Comparison of ENCODE assay signal across 12 cellular contexts in genomic region chrX:9337056-9337455, GRCh38.
DNase-seq lines count a peak whose midpoint lies in the region; ATAC-seq and TF ChIP-seq lines count a peak whose summit lies in the region.
"Had no signal": no experiment of that assay in that cellular context is flagged by ENCODE, and none has a peak within 500 bp of the region (broad histone marks: within the 10 kb centered on the region; RNA-seq: fewer than 3 reads in every experiment).

No MANE protein-coding gene starts in this region.

- no peak for TF ChIP-seq POLR2A in sigmoid colon (IDR thresholded peaks at IDR 0.05)

- H3K27ac ChIP-seq in sigmoid colon (no peak overlapping the region), psoas muscle (no peak overlapping the region)
- H3K27ac ChIP-seq: ascending aorta had no signal

- TF ChIP-seq EP300 in sigmoid colon (IDR thresholded peaks at IDR 0.05): no peak

- H3K27ac Mint-ChIP-seq in T-helper 1 cell treated with Interleukin-12 subunit alpha and Interleukin-12 subunit beta and Interleukin-4 antibody, amounts not matched to agents 30 μg/mL and 1 μg/mL, for 36 hours: peak overlapping the region; percentile 80
- peak overlapping the region; percentile 82 for H3K27ac Mint-ChIP-seq in activated T-helper 1 cell treated with anti-CD3 and anti-CD28 coated beads, Interleukin-12 subunit alpha, Interleukin-12 subunit beta, Interleukin-2, Interleukin-4 antibody, amounts not matched to agents 30 ng/mL and 10 ng/mL and 1 ng/mL, durations not matched to agents 14 hours and 24 hours and 36 hours

- peaks cover 4% of the 10 kb centered on the region for H3K27me3 Mint-ChIP-seq in T-helper 1 cell treated with Interleukin-12 subunit alpha and Interleukin-12 subunit beta and Interleukin-4 antibody, amounts not matched to agents 30 μg/mL and 1 μg/mL, for 36 hours (ENCODE audit: low read depth)
- peaks cover 2% of the 10 kb centered on the region for H3K27me3 Mint-ChIP-seq in activated T-helper 1 cell treated with anti-CD3 and anti-CD28 coated beads, Interleukin-12 subunit alpha, Interleukin-12 subunit beta, Interleukin-2, Interleukin-4 antibody, amounts not matched to agents 30 ng/mL and 10 ng/mL and 1 ng/mL, durations not matched to agents 14 hours and 24 hours and 36 hours (ENCODE audit: insufficient read depth)

- H3K36me3 ChIP-seq in sigmoid colon (no peaks in the 10 kb centered on the region), psoas muscle (ENCODE audit: insufficient read depth in 1 of 2, low read depth in 1 of 2) (no peaks in the 10 kb centered on the region)
- H3K36me3 ChIP-seq: ascending aorta had no signal

- intact Hi-C loops in activated T-helper 1 cell treated with anti-CD3 and anti-CD28 coated beads, Interleukin-12 subunit alpha, Interleukin-12 subunit beta, Interleukin-2, Interleukin-4 antibody, amounts not matched to agents 30 ng/mL and 10 ng/mL and 1 ng/mL, durations not matched to agents 14 hours and 24 hours and 36 hours (cut with micrococcal nuclease): no loop called here
- intact Hi-C loops in sigmoid colon (cut with DNase I) (no loop called here), psoas muscle (cut with DNase I) (loop anchor here in 1 of 2 donors (10.0 kb wide), 1 partner anchor 368 kb away; no protein-coding TSS in a partner anchor)

- no peak for DNase-seq in T-helper 1 cell
- DNase-seq in activated T-helper 1 cell treated with anti-CD3 and anti-CD28 coated beads, Interleukin-12 subunit alpha, Interleukin-12 subunit beta, Interleukin-2, Interleukin-4 antibody, amounts not matched to agents 30 ng/mL and 10 ng/mL and 1 ng/mL, durations not matched to agents 14 hours and 24 hours and 36 hours (ENCODE audit: low spot score): no peak
- peak; percentile 56 to 80 for DNase-seq in foreskin fibroblast
- peak; percentile 74 for DNase-seq in sigmoid colon
- DNase-seq in psoas muscle: no peak
- no peak for DNase-seq in putamen (ENCODE audit: low spot score)
- DNase-seq in NCI-H187 treated with DMSO at 0.1 percent for 48 hours (lab: John Stamatoyannopoulos, UW): no peak
- DNase-seq: DMS153; KBM-7; stimulated activated CD4-positive, alpha-beta T cell treated with anti-CD3 and anti-CD28 coated beads, Interleukin-2, amount 100 ng/mL, for 48 hours had no signal

- no peak for ATAC-seq in psoas muscle

- H3K9me3 Mint-ChIP-seq in T-helper 1 cell treated with Interleukin-12 subunit alpha and Interleukin-12 subunit beta and Interleukin-4 antibody, amounts not matched to agents 30 μg/mL and 1 μg/mL, for 36 hours: no peaks in the 10 kb centered on the region
- no peaks in the 10 kb centered on the region for H3K9me3 Mint-ChIP-seq in activated T-helper 1 cell treated with anti-CD3 and anti-CD28 coated beads, Interleukin-12 subunit alpha, Interleukin-12 subunit beta, Interleukin-2, Interleukin-4 antibody, amounts not matched to agents 30 ng/mL and 10 ng/mL and 1 ng/mL, durations not matched to agents 14 hours and 24 hours and 36 hours

- TF ChIP-seq CTCF in foreskin fibroblast (IDR thresholded peaks at IDR 0.05; ENCODE audit: low read depth, low read length) (no peak), sigmoid colon (IDR thresholded peaks at IDR 0.05) (no peak), psoas muscle (IDR thresholded peaks at IDR 0.05) (no peak)

- 70 to 80% methylated on average over 5 of the region's 5 CpGs for WGBS in sigmoid colon, 2 donors
- 33 to 47% (median 35%) methylated on average over 5 of the region's 5 CpGs for WGBS in psoas muscle, 3 donors

- H3K9me3 ChIP-seq in sigmoid colon: no peaks in the 10 kb centered on the region
- no peaks in the 10 kb centered on the region for H3K9me3 ChIP-seq in psoas muscle
- H3K9me3 ChIP-seq: ascending aorta had no signal

- peaks cover 34% of the 10 kb centered on the region for H3K4me1 Mint-ChIP-seq in T-helper 1 cell treated with Interleukin-12 subunit alpha and Interleukin-12 subunit beta and Interleukin-4 antibody, amounts not matched to agents 30 μg/mL and 1 μg/mL, for 36 hours (ENCODE audit: low read depth)
- peaks cover 41% of the 10 kb centered on the region for H3K4me1 Mint-ChIP-seq in activated T-helper 1 cell treated with anti-CD3 and anti-CD28 coated beads, Interleukin-12 subunit alpha, Interleukin-12 subunit beta, Interleukin-2, Interleukin-4 antibody, amounts not matched to agents 30 ng/mL and 10 ng/mL and 1 ng/mL, durations not matched to agents 14 hours and 24 hours and 36 hours (ENCODE audit: low read depth)

- H3K36me3 Mint-ChIP-seq in T-helper 1 cell treated with Interleukin-12 subunit alpha and Interleukin-12 subunit beta and Interleukin-4 antibody, amounts not matched to agents 30 μg/mL and 1 μg/mL, for 36 hours (ENCODE audit: low read depth): peaks cover 1% of the 10 kb centered on the region
- H3K36me3 Mint-ChIP-seq in activated T-helper 1 cell treated with anti-CD3 and anti-CD28 coated beads, Interleukin-12 subunit alpha, Interleukin-12 subunit beta, Interleukin-2, Interleukin-4 antibody, amounts not matched to agents 30 ng/mL and 10 ng/mL and 1 ng/mL, durations not matched to agents 14 hours and 24 hours and 36 hours (ENCODE audit: low read depth): peaks cover 3% of the 10 kb centered on the region

- H3K4me3 Mint-ChIP-seq in T-helper 1 cell treated with Interleukin-12 subunit alpha and Interleukin-12 subunit beta and Interleukin-4 antibody, amounts not matched to agents 30 μg/mL and 1 μg/mL, for 36 hours: no peak overlapping the region
- H3K4me3 Mint-ChIP-seq in activated T-helper 1 cell treated with anti-CD3 and anti-CD28 coated beads, Interleukin-12 subunit alpha, Interleukin-12 subunit beta, Interleukin-2, Interleukin-4 antibody, amounts not matched to agents 30 ng/mL and 10 ng/mL and 1 ng/mL, durations not matched to agents 14 hours and 24 hours and 36 hours: no peak overlapping the region

- H3K4me1 ChIP-seq in sigmoid colon (peaks cover 0 to 19% (median 16%) of the 10 kb centered on the region in 4 donors), psoas muscle (peaks cover 17% of the 10 kb centered on the region)

- H3K4me3 ChIP-seq in foreskin fibroblast (ENCODE audit: low read depth in 1 of 2, low read length in 2 of 2) (no peak overlapping the region), sigmoid colon (no peak overlapping the region), psoas muscle (no peak overlapping the region)
- H3K4me3 ChIP-seq: ascending aorta had no signal

- H3K27me3 ChIP-seq in sigmoid colon (no peaks in the 10 kb centered on the region), psoas muscle (ENCODE audit: insufficient read depth in 3 of 3, low read length in 2 of 3) (no peaks in the 10 kb centered on the region)
- H3K27me3 ChIP-seq: ascending aorta had no signal

Comparison
In these comparisons a context has a peak if more than half of its experiments do, and no peak if none do; other contexts are left out.
1. DNase-seq: peak in foreskin fibroblast (2 of 2) and sigmoid colon (single experiment); none in T-helper 1 cell (0 of 5), activated T-helper 1 cell treated with anti-CD3 and anti-CD28 coated beads, Interleukin-12 subunit alpha, Interleukin-12 subunit beta, Interleukin-2, Interleukin-4 antibody, amounts not matched to agents 30 ng/mL and 10 ng/mL and 1 ng/mL, durations not matched to agents 14 hours and 24 hours and 36 hours (single experiment), psoas muscle (0 of 2), putamen (single experiment) and NCI-H187 treated with DMSO at 0.1 percent for 48 hours (single experiment).